Comparison of ENCODE assay signal across 1 cellular context in the genomic region with DNA sequence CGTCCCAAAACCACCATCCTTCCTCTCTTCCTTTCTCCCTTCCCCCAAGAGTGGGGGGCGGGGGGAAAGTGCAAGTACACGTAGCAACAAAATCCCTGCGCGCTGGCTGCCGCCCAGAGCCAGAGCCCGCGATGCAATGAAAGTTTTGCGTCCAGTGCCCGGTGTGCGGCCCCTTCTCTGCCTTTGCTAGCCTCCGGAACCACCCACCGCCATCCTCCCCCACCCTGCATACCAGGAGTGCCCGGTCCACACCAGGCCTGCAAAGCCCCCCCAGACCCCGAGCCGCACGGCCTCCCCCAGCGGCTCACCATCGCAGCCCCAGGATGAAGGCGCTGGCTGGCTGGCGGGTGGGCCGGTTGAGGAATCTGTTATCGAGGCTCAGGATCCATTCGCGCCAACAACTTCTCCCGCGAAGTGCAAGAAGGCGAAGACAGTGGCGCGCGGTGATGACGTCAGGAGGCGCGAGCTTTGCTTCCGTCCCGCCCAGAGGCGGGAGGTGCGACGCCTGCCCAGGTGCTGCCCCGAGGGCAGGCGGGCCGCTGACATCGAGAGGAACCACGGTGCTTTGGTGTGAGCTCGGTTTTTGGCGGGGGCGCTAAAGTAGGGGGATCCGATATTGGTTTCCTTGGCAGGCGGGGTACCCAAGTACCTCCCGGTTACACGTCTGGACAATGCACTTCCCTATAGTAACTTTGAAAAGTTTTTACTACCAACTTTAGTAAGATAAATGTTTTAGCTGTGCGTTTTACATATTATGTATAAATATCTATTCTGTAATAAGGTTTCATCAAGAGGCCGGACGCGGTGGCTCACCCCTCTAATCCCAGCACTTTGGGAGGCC.
TF ChIP-seq lines count a peak whose summit lies in the region.

A gene with protein sequence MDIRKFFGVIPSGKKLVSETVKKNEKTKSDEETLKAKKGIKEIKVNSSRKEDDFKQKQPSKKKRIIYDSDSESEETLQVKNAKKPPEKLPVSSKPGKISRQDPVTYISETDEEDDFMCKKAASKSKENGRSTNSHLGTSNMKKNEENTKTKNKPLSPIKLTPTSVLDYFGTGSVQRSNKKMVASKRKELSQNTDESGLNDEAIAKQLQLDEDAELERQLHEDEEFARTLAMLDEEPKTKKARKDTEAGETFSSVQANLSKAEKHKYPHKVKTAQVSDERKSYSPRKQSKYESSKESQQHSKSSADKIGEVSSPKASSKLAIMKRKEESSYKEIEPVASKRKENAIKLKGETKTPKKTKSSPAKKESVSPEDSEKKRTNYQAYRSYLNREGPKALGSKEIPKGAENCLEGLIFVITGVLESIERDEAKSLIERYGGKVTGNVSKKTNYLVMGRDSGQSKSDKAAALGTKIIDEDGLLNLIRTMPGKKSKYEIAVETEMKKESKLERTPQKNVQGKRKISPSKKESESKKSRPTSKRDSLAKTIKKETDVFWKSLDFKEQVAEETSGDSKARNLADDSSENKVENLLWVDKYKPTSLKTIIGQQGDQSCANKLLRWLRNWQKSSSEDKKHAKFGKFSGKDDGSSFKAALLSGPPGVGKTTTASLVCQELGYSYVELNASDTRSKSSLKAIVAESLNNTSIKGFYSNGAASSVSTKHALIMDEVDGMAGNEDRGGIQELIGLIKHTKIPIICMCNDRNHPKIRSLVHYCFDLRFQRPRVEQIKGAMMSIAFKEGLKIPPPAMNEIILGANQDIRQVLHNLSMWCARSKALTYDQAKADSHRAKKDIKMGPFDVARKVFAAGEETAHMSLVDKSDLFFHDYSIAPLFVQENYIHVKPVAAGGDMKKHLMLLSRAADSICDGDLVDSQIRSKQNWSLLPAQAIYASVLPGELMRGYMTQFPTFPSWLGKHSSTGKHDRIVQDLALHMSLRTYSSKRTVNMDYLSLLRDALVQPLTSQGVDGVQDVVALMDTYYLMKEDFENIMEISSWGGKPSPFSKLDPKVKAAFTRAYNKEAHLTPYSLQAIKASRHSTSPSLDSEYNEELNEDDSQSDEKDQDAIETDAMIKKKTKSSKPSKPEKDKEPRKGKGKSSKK (minus strand): TSS at position 432 of the 841 bp plus-strand sequence. CDS start 121 bp downstream, at position 311.

TF ChIP-seq in GM12878, 131 proteins besides CTCF, POLR2A, EP300 and RAD21 (continued from another document):
- TF ChIP-seq MEF2B (IDR thresholded peaks at IDR 0.05; ENCODE audit: partially characterized antibody, poor library complexity, severe bottlenecking), result peak; percentile 15
- no peak for TF ChIP-seq KAT2A (conservative IDR thresholded peaks at IDR 0.05; ENCODE audit: control insufficient read depth, low read depth, low read length)
- TF ChIP-seq CREB1 (IDR thresholded peaks at IDR 0.05; ENCODE audit: low read depth), result peak; percentile 99
- peak; percentile 95 for TF ChIP-seq ATF7 (IDR thresholded peaks at IDR 0.05; ENCODE audit: low read depth)
- TF ChIP-seq, protein P1, sequence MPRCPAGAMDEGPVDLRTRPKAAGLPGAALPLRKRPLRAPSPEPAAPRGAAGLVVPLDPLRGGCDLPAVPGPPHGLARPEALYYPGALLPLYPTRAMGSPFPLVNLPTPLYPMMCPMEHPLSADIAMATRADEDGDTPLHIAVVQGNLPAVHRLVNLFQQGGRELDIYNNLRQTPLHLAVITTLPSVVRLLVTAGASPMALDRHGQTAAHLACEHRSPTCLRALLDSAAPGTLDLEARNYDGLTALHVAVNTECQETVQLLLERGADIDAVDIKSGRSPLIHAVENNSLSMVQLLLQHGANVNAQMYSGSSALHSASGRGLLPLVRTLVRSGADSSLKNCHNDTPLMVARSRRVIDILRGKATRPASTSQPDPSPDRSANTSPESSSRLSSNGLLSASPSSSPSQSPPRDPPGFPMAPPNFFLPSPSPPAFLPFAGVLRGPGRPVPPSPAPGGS (IDR thresholded peaks at IDR 0.05; ENCODE audit: borderline replicate concordance, insufficient read depth, low read depth, low read length, poor library complexity, severe bottlenecking), result peak; percentile 35
- TF ChIP-seq RCOR1 (conservative IDR thresholded peaks at IDR 0.05; ENCODE audit: low read depth, low read length), result 0 out of 2 replicates have a peak, but pooled peaks have one; percentile 48
- 0 out of 2 replicates have a peak, but pooled peaks have one; percentile 18 for TF ChIP-seq STAT1 (conservative IDR thresholded peaks at IDR 0.05)
- peak; percentile 55; the same call in 1 of the 2 replicates for TF ChIP-seq TCF12 (IDR thresholded peaks at IDR 0.05; ENCODE audit: low read depth, low read length)
- 0 out of 2 replicates have a peak, but pooled peaks have one; percentile 22 for TF ChIP-seq PAX5 (IDR thresholded peaks at IDR 0.05; ENCODE audit: borderline replicate concordance, low read depth, low read length)
- TF ChIP-seq, protein P2, sequence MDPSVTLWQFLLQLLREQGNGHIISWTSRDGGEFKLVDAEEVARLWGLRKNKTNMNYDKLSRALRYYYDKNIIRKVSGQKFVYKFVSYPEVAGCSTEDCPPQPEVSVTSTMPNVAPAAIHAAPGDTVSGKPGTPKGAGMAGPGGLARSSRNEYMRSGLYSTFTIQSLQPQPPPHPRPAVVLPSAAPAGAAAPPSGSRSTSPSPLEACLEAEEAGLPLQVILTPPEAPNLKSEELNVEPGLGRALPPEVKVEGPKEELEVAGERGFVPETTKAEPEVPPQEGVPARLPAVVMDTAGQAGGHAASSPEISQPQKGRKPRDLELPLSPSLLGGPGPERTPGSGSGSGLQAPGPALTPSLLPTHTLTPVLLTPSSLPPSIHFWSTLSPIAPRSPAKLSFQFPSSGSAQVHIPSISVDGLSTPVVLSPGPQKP (IDR thresholded peaks at IDR 0.05; ENCODE audit: low read depth, low read length), result peak; percentile 78
- TF ChIP-seq EED (IDR thresholded peaks at IDR 0.05; ENCODE audit: low read depth), result peak; percentile 32; the same call in 1 of the 2 replicates
- no peak for TF ChIP-seq NFIC (IDR thresholded peaks at IDR 0.05; ENCODE audit: low read depth, low read length)
- TF ChIP-seq, protein P3, sequence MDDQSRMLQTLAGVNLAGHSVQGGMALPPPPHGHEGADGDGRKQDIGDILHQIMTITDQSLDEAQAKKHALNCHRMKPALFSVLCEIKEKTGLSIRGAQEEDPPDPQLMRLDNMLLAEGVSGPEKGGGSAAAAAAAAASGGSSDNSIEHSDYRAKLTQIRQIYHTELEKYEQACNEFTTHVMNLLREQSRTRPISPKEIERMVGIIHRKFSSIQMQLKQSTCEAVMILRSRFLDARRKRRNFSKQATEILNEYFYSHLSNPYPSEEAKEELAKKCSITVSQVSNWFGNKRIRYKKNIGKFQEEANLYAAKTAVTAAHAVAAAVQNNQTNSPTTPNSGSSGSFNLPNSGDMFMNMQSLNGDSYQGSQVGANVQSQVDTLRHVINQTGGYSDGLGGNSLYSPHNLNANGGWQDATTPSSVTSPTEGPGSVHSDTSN (IDR thresholded peaks at IDR 0.05; ENCODE audit: insufficient replicate concordance, low read depth, low read length), result no peak
- TF ChIP-seq, protein P4, sequence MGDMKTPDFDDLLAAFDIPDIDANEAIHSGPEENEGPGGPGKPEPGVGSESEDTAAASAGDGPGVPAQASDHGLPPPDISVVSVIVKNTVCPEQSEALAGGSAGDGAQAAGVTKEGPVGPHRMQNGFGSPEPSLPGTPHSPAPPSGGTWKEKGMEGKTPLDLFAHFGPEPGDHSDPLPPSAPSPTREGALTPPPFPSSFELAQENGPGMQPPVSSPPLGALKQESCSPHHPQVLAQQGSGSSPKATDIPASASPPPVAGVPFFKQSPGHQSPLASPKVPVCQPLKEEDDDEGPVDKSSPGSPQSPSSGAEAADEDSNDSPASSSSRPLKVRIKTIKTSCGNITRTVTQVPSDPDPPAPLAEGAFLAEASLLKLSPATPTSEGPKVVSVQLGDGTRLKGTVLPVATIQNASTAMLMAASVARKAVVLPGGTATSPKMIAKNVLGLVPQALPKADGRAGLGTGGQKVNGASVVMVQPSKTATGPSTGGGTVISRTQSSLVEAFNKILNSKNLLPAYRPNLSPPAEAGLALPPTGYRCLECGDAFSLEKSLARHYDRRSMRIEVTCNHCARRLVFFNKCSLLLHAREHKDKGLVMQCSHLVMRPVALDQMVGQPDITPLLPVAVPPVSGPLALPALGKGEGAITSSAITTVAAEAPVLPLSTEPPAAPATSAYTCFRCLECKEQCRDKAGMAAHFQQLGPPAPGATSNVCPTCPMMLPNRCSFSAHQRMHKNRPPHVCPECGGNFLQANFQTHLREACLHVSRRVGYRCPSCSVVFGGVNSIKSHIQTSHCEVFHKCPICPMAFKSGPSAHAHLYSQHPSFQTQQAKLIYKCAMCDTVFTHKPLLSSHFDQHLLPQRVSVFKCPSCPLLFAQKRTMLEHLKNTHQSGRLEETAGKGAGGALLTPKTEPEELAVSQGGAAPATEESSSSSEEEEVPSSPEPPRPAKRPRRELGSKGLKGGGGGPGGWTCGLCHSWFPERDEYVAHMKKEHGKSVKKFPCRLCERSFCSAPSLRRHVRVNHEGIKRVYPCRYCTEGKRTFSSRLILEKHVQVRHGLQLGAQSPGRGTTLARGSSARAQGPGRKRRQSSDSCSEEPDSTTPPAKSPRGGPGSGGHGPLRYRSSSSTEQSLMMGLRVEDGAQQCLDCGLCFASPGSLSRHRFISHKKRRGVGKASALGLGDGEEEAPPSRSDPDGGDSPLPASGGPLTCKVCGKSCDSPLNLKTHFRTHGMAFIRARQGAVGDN (IDR thresholded peaks at IDR 0.05), result peak; percentile 97
- TF ChIP-seq PAX8 (IDR thresholded peaks at IDR 0.05), result no peak
- peak in 1 of 2 experiments; percentile 86; a peak in 2 of 4 replicates for TF ChIP-seq SRF (IDR thresholded peaks at IDR 0.05; ENCODE audit: low read depth in 2 of 2, low read length in 2 of 2)
